In genomic region chr2:226758886-226759660, GRCh38 we compare ENCODE assay signal across 12 cellular contexts. TPM values are rescaled to one million over a fixed set of nuclear protein-coding genes. Genes with fewer than 3 reads are reported as not detected.
A peak's percentile ranks its signal among the peaks of the same experiment; 100 is the strongest.
DNase-seq lines count a peak whose midpoint lies in the region; ATAC-seq and TF ChIP-seq lines count a peak whose summit lies in the region.
"Had no signal": no experiment of that assay in that cellular context is flagged by ENCODE, and none has a peak within 500 bp of the region (broad histone marks: within the 10 kb centered on the region; RNA-seq: fewer than 3 reads in every experiment).

No MANE protein-coding gene starts in this region.

- no peak overlapping the region for H3K4me3 ChIP-seq in NB4 (ENCODE audit: low read depth, low read length)
- no peak overlapping the region for H3K4me3 ChIP-seq in esophagus muscularis mucosa

- H3K4me1 Mint-ChIP-seq in immature natural killer cell, result no peaks in the 10 kb centered on the region
- H3K4me1 Mint-ChIP-seq: stimulated activated memory B cell treated with anti-CD40 and anti-IgM and Interleukin-4, amounts not matched to agents 10 μg/mL and 1 μg/mL and 100 μg/mL, for 72 hours had no signal

- DNase-seq in AG08395 (ENCODE audit: low spot score) (peak; percentile 68), NB4 (ENCODE audit: low read depth) (peak; percentile 12), esophagus muscularis mucosa (ENCODE audit: extremely low spot score) (no peak), myocyte (ENCODE audit: low read depth) (peak; percentile 79), NCI-H82 treated with DMSO at 0.1 percent for 48 hours (lab: John Stamatoyannopoulos, UW; ENCODE audit: unreplicated experiment) (no peak), COLO829 (ENCODE audit: low spot score) (no peak), immature natural killer cell (no peak)
- DNase-seq: C1 segment of cervical spinal cord; NK-92 treated with Interleukin-12 subunit alpha and Interleukin-12 subunit beta, amount 100 ng/mL, for 24 hours; small intestine had no signal

- peaks cover 2 to 9% (median 9%) of the 10 kb centered on the region in 3 donors for H3K27me3 Mint-ChIP-seq in immature natural killer cell (ENCODE audit: low read depth in 3 of 3)
- H3K27me3 Mint-ChIP-seq: stimulated activated memory B cell treated with anti-CD40 and anti-IgM and Interleukin-4, amounts not matched to agents 10 μg/mL and 1 μg/mL and 100 μg/mL, for 72 hours had no signal

- H3K36me3 ChIP-seq in esophagus muscularis mucosa, result no peaks in the 10 kb centered on the region

- TF ChIP-seq CTCF in NB4 (IDR thresholded peaks at IDR 0.05; ENCODE audit: low read depth, low read length), result no peak
- no peak for TF ChIP-seq CTCF in esophagus muscularis mucosa (IDR thresholded peaks at IDR 0.05)

- no peak overlapping the region for H3K4me3 Mint-ChIP-seq in immature natural killer cell
- H3K4me3 Mint-ChIP-seq: stimulated activated memory B cell treated with anti-CD40 and anti-IgM and Interleukin-4, amounts not matched to agents 10 μg/mL and 1 μg/mL and 100 μg/mL, for 72 hours had no signal

- no peaks in the 10 kb centered on the region for H3K27me3 ChIP-seq in esophagus muscularis mucosa

- intact Hi-C loops in esophagus muscularis mucosa (cut with DNase I), result no loop called here

- no peak overlapping the region for H3K27ac Mint-ChIP-seq in immature natural killer cell
- H3K27ac Mint-ChIP-seq: stimulated activated memory B cell treated with anti-CD40 and anti-IgM and Interleukin-4, amounts not matched to agents 10 μg/mL and 1 μg/mL and 100 μg/mL, for 72 hours had no signal

- TF ChIP-seq POLR2A in NB4 (IDR thresholded peaks at IDR 0.05; ENCODE audit: extremely low read depth, insufficient read length), result no peak
- no peak for TF ChIP-seq POLR2A in esophagus muscularis mucosa (IDR thresholded peaks at IDR 0.05; ENCODE audit: low read depth)

- TF ChIP-seq EP300 in esophagus muscularis mucosa (IDR thresholded peaks at IDR 0.05), result no peak

- ATAC-seq in HG03175 (IDR thresholded peaks at IDR 0.05; ENCODE audit: unreplicated experiment), result no peak
- ATAC-seq: stimulated activated memory B cell treated with anti-CD40 and anti-IgM and Interleukin-4, amounts not matched to agents 10 μg/mL and 1 μg/mL and 100 μg/mL, for 72 hours had no signal

- H3K9me3 Mint-ChIP-seq in immature natural killer cell, result no peaks in the 10 kb centered on the region

- H3K4me1 ChIP-seq in esophagus muscularis mucosa, result peaks cover 68 to 87% (median 74%) of the 10 kb centered on the region in 4 donors

- H3K27ac ChIP-seq in esophagus muscularis mucosa (replicated peaks in 1 of 4), result peak overlapping the region in 3 of 4 donors; percentile 37 to 52 (median 51)

- H3K36me3 Mint-ChIP-seq in immature natural killer cell, result no peaks in the 10 kb centered on the region
- H3K36me3 Mint-ChIP-seq: stimulated activated memory B cell treated with anti-CD40 and anti-IgM and Interleukin-4, amounts not matched to agents 10 μg/mL and 1 μg/mL and 100 μg/mL, for 72 hours had no signal

- 21% methylated on average over 3 of the region's 3 CpGs for WGBS in esophagus muscularis mucosa

- H3K9me3 ChIP-seq in esophagus muscularis mucosa, result no peaks in the 10 kb centered on the region

RNA-seq across cellular contexts. Expression of gene IRS1, which starts 40.5 kb away (rescaled TPM):
- 10 to 100 TPM; 27.8 to 47.6 (median 32.8) TPM for total RNA-seq in esophagus muscularis mucosa
- total RNA-seq in myocyte, result 32.3 and 38.1 TPM in 2 replicates
- polyA plus RNA-seq in myocyte (2012), result 11.7 TPM
- polyA plus RNA-seq in immature natural killer cell, result under 1 TPM in 1 of 3 donors, not detected in 2; 0.03 TPM

Comparison
In these comparisons a context has a peak if more than half of its experiments do, and no peak if none do; other contexts are left out.
1. DNase-seq: peak in AG08395 (single experiment), NB4 (single experiment) and myocyte (single experiment); none in esophagus muscularis mucosa (single experiment), NCI-H82 treated with DMSO at 0.1 percent for 48 hours (single experiment), COLO829 (single experiment) and immature natural killer cell (0 of 3).